ENCODE assay signal across 8 cellular contexts in genomic region chr22:36356708-36357694, GRCh38. TPM values are rescaled to one million over a fixed set of nuclear protein-coding genes. Genes with fewer than 3 reads are reported as not detected.
A peak's percentile ranks its signal among the peaks of the same experiment; 100 is the strongest.
DNase-seq lines count a peak whose midpoint lies in the region; ATAC-seq, FAIRE-seq and TF ChIP-seq lines count a peak whose summit lies in the region.

No MANE protein-coding gene starts in this region.

- H3K27ac Mint-ChIP-seq in naive B cell, result peak overlapping the region; percentile 87 to 96 (median 92)

- H2AFZ ChIP-seq in K562 (ENCODE audit: low read depth, low read length), result no peak overlapping the region

- in situ Hi-C loops in K562 (cut with MboI), result no loop called here

- no peak for TF ChIP-seq EP300 in K562 (IDR thresholded peaks at IDR 0.05; ENCODE audit: low read length)

- H3K9me3 ChIP-seq in K562 (replicated peaks; ENCODE audit: control insufficient read depth, insufficient read depth, low read depth, low read length), result no peaks in the 10 kb centered on the region

- H3K4me2 ChIP-seq in K562 (ENCODE audit: insufficient read depth, low read length), result no peak overlapping the region

- no peaks in the 10 kb centered on the region for H3K27me3 ChIP-seq in K562 (ENCODE audit: control insufficient read depth in 2 of 2, insufficient read depth in 2 of 2, low read length in 2 of 2)

- H3K9me3 Mint-ChIP-seq in naive B cell, result no peaks in the 10 kb centered on the region

- WGBS in K562 (ENCODE audit: insufficient coverage, low coverage, missing lambda C conversion rate), result 75% methylated on average over 18 of the region's 28 CpGs

- H3K27ac ChIP-seq in K562 (ENCODE audit: extremely low read depth, low read depth, low read length), result no peak overlapping the region

- H3K4me3 ChIP-seq in K562, result no peak overlapping the region

- peak overlapping the region in 1 of 2 experiments; percentile 52; a peak in 1 of 4 replicates for H3K9ac ChIP-seq in K562 (ENCODE audit: insufficient read depth in 1 of 2, low read depth in 2 of 2, low read length in 2 of 2)

- POLR2A ChIA-PET in K562 (lab: Yijun Ruan, JAX), result interaction anchor here (0.6 to 1.6 kb wide), 3 partner anchors 11 to 1858 kb away, joined by 3 to 6 read pairs (median 4); no protein-coding TSS in a partner anchor

- TF ChIP-seq POLR2A in K562 (conservative IDR thresholded peaks at IDR 0.05), result no peak

- H3K4me3 Mint-ChIP-seq in naive B cell, result peak overlapping the region; percentile 24 to 81 (median 47)

- H3K4me1 ChIP-seq in K562 (replicated peaks in 1 of 2; ENCODE audit: control insufficient read depth in 2 of 2, insufficient read depth in 2 of 2, low read length in 2 of 2), result peaks cover 12 to 23% of the 10 kb centered on the region in 2 experiments

- ATAC-seq in K562 (no peak), naive B cell (ENCODE audit: low read depth in 2 of 2) (no peak), sciatic nerve (no peak), left colon (no peak), HG03045 (IDR thresholded peaks at IDR 0.05; ENCODE audit: unreplicated experiment) (no peak), GM19351 (IDR thresholded peaks at IDR 0.05; ENCODE audit: unreplicated experiment) (no peak)

- peaks cover 82% of the 10 kb centered on the region for H3K79me2 ChIP-seq in K562 (ENCODE audit: control insufficient read depth, insufficient read depth, low read length)

- CTCF ChIA-PET in K562 (lab: Yijun Ruan, JAX; ENCODE audit: low intra/inter-chr PET ratio), result no interaction called here

- no peaks in the 10 kb centered on the region for H3K27me3 Mint-ChIP-seq in naive B cell

- no peak for TF ChIP-seq CTCF in K562 (IDR thresholded peaks at IDR 0.05 in 2 of 3, conservative IDR thresholded peaks at IDR 0.05 in 1 of 3; ENCODE audit: insufficient read depth in 2 of 3, low read depth in 1 of 3, low read length in 3 of 3)

- H3K36me3 ChIP-seq in K562 (ENCODE audit: control insufficient read depth, insufficient read depth, low read length), result peaks cover 9% of the 10 kb centered on the region; the same call in 2 of the 3 replicates

- peaks cover 1% of the 10 kb centered on the region for H4K20me1 ChIP-seq in K562 (replicated peaks; ENCODE audit: control insufficient read depth, insufficient read depth, low read length)

- FAIRE-seq in K562 (lab: Jason Lieb, UNC), result peak; percentile 32

- no peak for TF ChIP-seq RAD21 in K562 (CRISPR knock-in tag; conservative IDR thresholded peaks at IDR 0.05 in 1 of 2, IDR thresholded peaks at IDR 0.05 in 1 of 2)

- H3K4me1 Mint-ChIP-seq in naive B cell, result peaks cover 74 to 100% (median 98%) of the 10 kb centered on the region in 3 donors

- H3K36me3 Mint-ChIP-seq in naive B cell, result peaks cover 0 to 8% of the 10 kb centered on the region in 2 donors

- BruUV-seq in K562 (replicated peaks; lab: Mats Ljungman, UMichigan), result no TSS peak

- DNase-seq in stimulated activated CD4-positive, alpha-beta T cell treated with anti-CD3 and anti-CD28 coated beads, Interleukin-12 subunit alpha, Interleukin-12 subunit beta, amount 100 ng/mL, for 48 hours (ENCODE audit: low read depth in 2 of 3, low spot score in 1 of 3), result peak in 2 of 3 donors; percentile 40 to 44
- DNase-seq in stimulated activated CD4-positive, alpha-beta T cell treated with anti-CD3 and anti-CD28 coated beads, Interleukin-2, amount 100 ng/mL, for 48 hours, result no peak
- no peak for DNase-seq in K562 (ENCODE audit: extremely low read depth in 1 of 4, low spot score in 3 of 4)
- no peak for DNase-seq in naive B cell
- DNase-seq in sciatic nerve (ENCODE audit: low spot score), result no peak
- DNase-seq in left colon, result no peak

- H3K9me1 ChIP-seq in K562 (ENCODE audit: control insufficient read depth, insufficient read depth, low read length), result peaks cover 3% of the 10 kb centered on the region

- intact Hi-C loops in K562 (cut with micrococcal nuclease) (no loop called here), sciatic nerve (cut with DNase I) (no loop called here), left colon (cut with DNase I, micrococcal nuclease) (no loop called here)

TF ChIP-seq in K562, 482 proteins besides CTCF, POLR2A, EP300 and RAD21:
- TF ChIP-seq C11orf30 (IDR thresholded peaks at IDR 0.05; ENCODE audit: low read depth), result 0 out of 2 replicates have a peak, but pooled peaks have one; percentile 19
- TF ChIP-seq ZBTB33 (CRISPR knock-in tag; IDR thresholded peaks at IDR 0.05), result peak; percentile 63
- TF ChIP-seq SIRT6 (IDR thresholded peaks at IDR 0.05; ENCODE audit: low read depth, low read length), result no peak
- no peak for TF ChIP-seq HSF4 (CRISPR knock-in tag; IDR thresholded peaks at IDR 0.05; ENCODE audit: borderline replicate concordance)
- 0 out of 2 replicates have a peak, but pooled peaks have one; percentile 9 for TF ChIP-seq MAFG (tag; conservative IDR thresholded peaks at IDR 0.05)

RNA-seq across cellular contexts. Expression of gene MYH9, which starts 30.8 kb away (rescaled TPM):
- total RNA-seq in K562 (2011; cell fraction: chromatin; rRNA removed; ENCODE audit: low replicate concordance), result 136 and 261 TPM in 2 replicates
- 51.3 and 57.4 TPM in 2 replicates for total RNA-seq in K562 (2011; cell fraction: nucleolus; rRNA removed)
- total RNA-seq in K562 (2011; cell fraction: nucleoplasm; rRNA removed), result 65.9 and 76.0 TPM in 2 replicates
- total RNA-seq in K562 (2014; rRNA removed) (60.1 and 60.4 TPM in 2 replicates), K562 (2014; rRNA removed; fragmentation: Illumina TruSeq; extraction: Trizol) (24.6 and 33.6 TPM in 2 replicates), K562 (2015; rRNA removed; fragmentation: Illumina TruSeq; extraction: Trizol) (24.1 and 30.5 TPM in 2 replicates), K562 (2021) (94.6 and 111 TPM in 2 replicates), sciatic nerve (973 TPM), left colon (100 to 1,000 TPM; 581 to 641 TPM)
- polyA plus RNA-seq in K562 (2011; rRNA removed) (24.1 and 34.2 TPM in 2 replicates), K562 (2014; fragmentation: Illumina TruSeq; extraction: Trizol) (31.3 and 44.5 TPM in 2 replicates), K562 (2014; fragmentation: Nextera tagmentation; extraction: Ambion mirVana) (1 to 10 TPM in 1 of 2 experiments, under 1 TPM in 1; 0.71 to 1.3 TPM), K562 (2014; rRNA removed) (34.2 and 37.4 TPM in 2 replicates), naive B cell (ENCODE audit: low read depth in 6 of 6) (100 to 1,000 TPM in 1 of 6 donors, 10 to 100 TPM in 5; 17.3 to 255 (median 64.5) TPM)
- 10.2 and 12.5 TPM in 2 replicates for polyA plus RNA-seq in K562 (2011; cell fraction: cytosol; rRNA removed)
- polyA plus RNA-seq in K562 (2011; cell fraction: nucleus; rRNA removed), result 32.6 and 34.6 TPM in 2 replicates
- polyA plus RNA-seq in K562 (2012), result 54.3 and 92.2 TPM in 2 replicates
- polyA minus RNA-seq in K562 (2011; rRNA and poly(A)+ RNA removed), result 90.2 and 122 TPM in 2 replicates
- polyA minus RNA-seq in K562 (2011; cell fraction: cytosol; rRNA and poly(A)+ RNA removed), result 59.8 and 63.1 TPM in 2 replicates
- polyA minus RNA-seq in K562 (2011; cell fraction: nucleus; rRNA and poly(A)+ RNA removed), result 20.6 and 41.5 TPM in 2 replicates

Comparison
In these comparisons a context has a peak if more than half of its experiments do, and no peak if none do; other contexts are left out.
1. DNase-seq: peak in stimulated activated CD4-positive, alpha-beta T cell treated with anti-CD3 and anti-CD28 coated beads, Interleukin-12 subunit alpha, Interleukin-12 subunit beta, amount 100 ng/mL, for 48 hours (2 of 3); none in stimulated activated CD4-positive, alpha-beta T cell treated with anti-CD3 and anti-CD28 coated beads, Interleukin-2, amount 100 ng/mL, for 48 hours (0 of 2), K562 (0 of 4), naive B cell (single experiment), sciatic nerve (single experiment) and left colon (0 of 2).